In genomic region chr3:47163990-47164848, GRCh38 we compare ENCODE assay signal across 1 cellular context.
TF ChIP-seq lines count a peak whose summit lies in the region.

A gene with protein sequence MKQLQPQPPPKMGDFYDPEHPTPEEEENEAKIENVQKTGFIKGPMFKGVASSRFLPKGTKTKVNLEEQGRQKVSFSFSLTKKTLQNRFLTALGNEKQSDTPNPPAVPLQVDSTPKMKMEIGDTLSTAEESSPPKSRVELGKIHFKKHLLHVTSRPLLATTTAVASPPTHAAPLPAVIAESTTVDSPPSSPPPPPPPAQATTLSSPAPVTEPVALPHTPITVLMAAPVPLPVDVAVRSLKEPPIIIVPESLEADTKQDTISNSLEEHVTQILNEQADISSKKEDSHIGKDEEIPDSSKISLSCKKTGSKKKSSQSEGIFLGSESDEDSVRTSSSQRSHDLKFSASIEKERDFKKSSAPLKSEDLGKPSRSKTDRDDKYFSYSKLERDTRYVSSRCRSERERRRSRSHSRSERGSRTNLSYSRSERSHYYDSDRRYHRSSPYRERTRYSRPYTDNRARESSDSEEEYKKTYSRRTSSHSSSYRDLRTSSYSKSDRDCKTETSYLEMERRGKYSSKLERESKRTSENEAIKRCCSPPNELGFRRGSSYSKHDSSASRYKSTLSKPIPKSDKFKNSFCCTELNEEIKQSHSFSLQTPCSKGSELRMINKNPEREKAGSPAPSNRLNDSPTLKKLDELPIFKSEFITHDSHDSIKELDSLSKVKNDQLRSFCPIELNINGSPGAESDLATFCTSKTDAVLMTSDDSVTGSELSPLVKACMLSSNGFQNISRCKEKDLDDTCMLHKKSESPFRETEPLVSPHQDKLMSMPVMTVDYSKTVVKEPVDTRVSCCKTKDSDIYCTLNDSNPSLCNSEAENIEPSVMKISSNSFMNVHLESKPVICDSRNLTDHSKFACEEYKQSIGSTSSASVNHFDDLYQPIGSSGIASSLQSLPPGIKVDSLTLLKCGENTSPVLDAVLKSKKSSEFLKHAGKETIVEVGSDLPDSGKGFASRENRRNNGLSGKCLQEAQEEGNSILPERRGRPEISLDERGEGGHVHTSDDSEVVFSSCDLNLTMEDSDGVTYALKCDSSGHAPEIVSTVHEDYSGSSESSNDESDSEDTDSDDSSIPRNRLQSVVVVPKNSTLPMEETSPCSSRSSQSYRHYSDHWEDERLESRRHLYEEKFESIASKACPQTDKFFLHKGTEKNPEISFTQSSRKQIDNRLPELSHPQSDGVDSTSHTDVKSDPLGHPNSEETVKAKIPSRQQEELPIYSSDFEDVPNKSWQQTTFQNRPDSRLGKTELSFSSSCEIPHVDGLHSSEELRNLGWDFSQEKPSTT (N-terminal part only) (minus strand): TSS chr3:47164113. CDS start chr3:47163924, 189 bp downstream.

TF ChIP-seq in HepG2, 621 proteins besides CTCF, POLR2A, EP300 and RAD21 (continued from another document and continues in another):
- TF ChIP-seq ZBTB42 (CRISPR knock-in tag; IDR thresholded peaks at IDR 0.05) (no peak), FLYWCH1 (CRISPR knock-in tag; IDR thresholded peaks at IDR 0.05) (0 out of 2 replicates have a peak, but pooled peaks have one; percentile 38), ZNF780A (CRISPR knock-in tag; IDR thresholded peaks at IDR 0.05) (no peak), ZNF124 (CRISPR knock-in tag; IDR thresholded peaks at IDR 0.05) (no peak), GATAD2A (CRISPR knock-in tag; IDR thresholded peaks at IDR 0.05) (peak; percentile 10; the same call in 1 of the 2 replicates), ZBTB3 (CRISPR knock-in tag; IDR thresholded peaks at IDR 0.05; ENCODE audit: borderline replicate concordance, low read depth) (no peak), NFATC3 (CRISPR knock-in tag; IDR thresholded peaks at IDR 0.05) (no peak), SMAD9 (CRISPR knock-in tag; IDR thresholded peaks at IDR 0.05) (no peak), NR2C2 (CRISPR knock-in tag; IDR thresholded peaks at IDR 0.05; ENCODE audit: borderline replicate concordance) (peak; percentile 93), NCOA5 (CRISPR knock-in tag; IDR thresholded peaks at IDR 0.05) (no peak), MATR3 (CRISPR knock-in tag; IDR thresholded peaks at IDR 0.05) (no peak), ARNT2 (CRISPR knock-in tag; IDR thresholded peaks at IDR 0.05; ENCODE audit: low read depth) (peak; percentile 69; the same call in 1 of the 2 replicates), ZNF543 (CRISPR knock-in tag; IDR thresholded peaks at IDR 0.05) (peak; percentile 91), SAP130 (CRISPR knock-in tag; IDR thresholded peaks at IDR 0.05; ENCODE audit: low read depth) (peak; percentile 86), ZNF572 (CRISPR knock-in tag; IDR thresholded peaks at IDR 0.05) (no peak), FOXJ3 (CRISPR knock-in tag; IDR thresholded peaks at IDR 0.05; ENCODE audit: borderline replicate concordance) (no peak), SMARCC2 (IDR thresholded peaks at IDR 0.05) (no peak), ZNF569 (CRISPR knock-in tag; IDR thresholded peaks at IDR 0.05; ENCODE audit: borderline replicate concordance) (no peak), RNF219 (CRISPR knock-in tag; IDR thresholded peaks at IDR 0.05) (no peak), RFX5 (IDR thresholded peaks at IDR 0.05; ENCODE audit: low read depth, low read length) (no peak), XBP1 (CRISPR knock-in tag; IDR thresholded peaks at IDR 0.05) (no peak), ZNF263 (CRISPR knock-in tag; IDR thresholded peaks at IDR 0.05) (peak; percentile 57; the same call in 1 of the 2 replicates), ZNF350 (CRISPR knock-in tag; IDR thresholded peaks at IDR 0.05; ENCODE audit: borderline replicate concordance, low read depth) (peak; percentile 65; the same call in 1 of the 2 replicates), DNMT3B (CRISPR knock-in tag; conservative IDR thresholded peaks at IDR 0.05) (0 out of 2 replicates have a peak, but pooled peaks have one; percentile 30), MYNN (CRISPR knock-in tag; IDR thresholded peaks at IDR 0.05; ENCODE audit: low read depth) (no peak), MEIS2 (CRISPR knock-in tag; IDR thresholded peaks at IDR 0.05) (peak; percentile 61; the same call in 1 of the 2 replicates), ZNF136 (CRISPR knock-in tag; IDR thresholded peaks at IDR 0.05; ENCODE audit: low read depth) (no peak), ZBTB20 (CRISPR knock-in tag; IDR thresholded peaks at IDR 0.05; ENCODE audit: borderline replicate concordance, low read depth) (peak; percentile 31; the same call in 1 of the 2 replicates), TOPORS (CRISPR knock-in tag; IDR thresholded peaks at IDR 0.05) (no peak), ZMYM3 (CRISPR knock-in tag; IDR thresholded peaks at IDR 0.05) (peak; percentile 71; the same call in 1 of the 2 replicates), BCL6 (CRISPR knock-in tag; IDR thresholded peaks at IDR 0.05) (no peak), CBX2 (IDR thresholded peaks at IDR 0.05; ENCODE audit: low read depth, low read length) (no peak), CBX2 (CRISPR knock-in tag; IDR thresholded peaks at IDR 0.05; ENCODE audit: low read depth) (no peak), ZNF460 (CRISPR knock-in tag; IDR thresholded peaks at IDR 0.05; ENCODE audit: borderline replicate concordance) (no peak; the same call in 1 of the 2 replicates), ZSCAN29 (CRISPR knock-in tag; conservative IDR thresholded peaks at IDR 0.05) (no peak; the same call in 1 of the 2 replicates), ZNF432 (CRISPR knock-in tag; IDR thresholded peaks at IDR 0.05; ENCODE audit: borderline replicate concordance) (no peak), MEIS1 (CRISPR knock-in tag; IDR thresholded peaks at IDR 0.05; ENCODE audit: borderline replicate concordance) (peak; percentile 45; the same call in 1 of the 2 replicates), KDM5A (IDR thresholded peaks at IDR 0.05; ENCODE audit: borderline replicate concordance, low read length) (peak; percentile 56; the same call in 1 of the 2 replicates), ZNF772 (CRISPR knock-in tag; IDR thresholded peaks at IDR 0.05) (peak; percentile 67), FOXP1 (IDR thresholded peaks at IDR 0.05) (no peak), FOXP1 (CRISPR knock-in tag; IDR thresholded peaks at IDR 0.05) (no peak), GABPB1 (CRISPR knock-in tag; IDR thresholded peaks at IDR 0.05) (peak; percentile 92), ZBTB37 (CRISPR knock-in tag; IDR thresholded peaks at IDR 0.05) (no peak), ISL2 (CRISPR knock-in tag; IDR thresholded peaks at IDR 0.05) (peak; percentile 50; the same call in 1 of the 2 replicates), ZNF10 (CRISPR knock-in tag; IDR thresholded peaks at IDR 0.05; ENCODE audit: borderline replicate concordance, low read depth) (no peak)
- TF ChIP-seq, protein P1, sequence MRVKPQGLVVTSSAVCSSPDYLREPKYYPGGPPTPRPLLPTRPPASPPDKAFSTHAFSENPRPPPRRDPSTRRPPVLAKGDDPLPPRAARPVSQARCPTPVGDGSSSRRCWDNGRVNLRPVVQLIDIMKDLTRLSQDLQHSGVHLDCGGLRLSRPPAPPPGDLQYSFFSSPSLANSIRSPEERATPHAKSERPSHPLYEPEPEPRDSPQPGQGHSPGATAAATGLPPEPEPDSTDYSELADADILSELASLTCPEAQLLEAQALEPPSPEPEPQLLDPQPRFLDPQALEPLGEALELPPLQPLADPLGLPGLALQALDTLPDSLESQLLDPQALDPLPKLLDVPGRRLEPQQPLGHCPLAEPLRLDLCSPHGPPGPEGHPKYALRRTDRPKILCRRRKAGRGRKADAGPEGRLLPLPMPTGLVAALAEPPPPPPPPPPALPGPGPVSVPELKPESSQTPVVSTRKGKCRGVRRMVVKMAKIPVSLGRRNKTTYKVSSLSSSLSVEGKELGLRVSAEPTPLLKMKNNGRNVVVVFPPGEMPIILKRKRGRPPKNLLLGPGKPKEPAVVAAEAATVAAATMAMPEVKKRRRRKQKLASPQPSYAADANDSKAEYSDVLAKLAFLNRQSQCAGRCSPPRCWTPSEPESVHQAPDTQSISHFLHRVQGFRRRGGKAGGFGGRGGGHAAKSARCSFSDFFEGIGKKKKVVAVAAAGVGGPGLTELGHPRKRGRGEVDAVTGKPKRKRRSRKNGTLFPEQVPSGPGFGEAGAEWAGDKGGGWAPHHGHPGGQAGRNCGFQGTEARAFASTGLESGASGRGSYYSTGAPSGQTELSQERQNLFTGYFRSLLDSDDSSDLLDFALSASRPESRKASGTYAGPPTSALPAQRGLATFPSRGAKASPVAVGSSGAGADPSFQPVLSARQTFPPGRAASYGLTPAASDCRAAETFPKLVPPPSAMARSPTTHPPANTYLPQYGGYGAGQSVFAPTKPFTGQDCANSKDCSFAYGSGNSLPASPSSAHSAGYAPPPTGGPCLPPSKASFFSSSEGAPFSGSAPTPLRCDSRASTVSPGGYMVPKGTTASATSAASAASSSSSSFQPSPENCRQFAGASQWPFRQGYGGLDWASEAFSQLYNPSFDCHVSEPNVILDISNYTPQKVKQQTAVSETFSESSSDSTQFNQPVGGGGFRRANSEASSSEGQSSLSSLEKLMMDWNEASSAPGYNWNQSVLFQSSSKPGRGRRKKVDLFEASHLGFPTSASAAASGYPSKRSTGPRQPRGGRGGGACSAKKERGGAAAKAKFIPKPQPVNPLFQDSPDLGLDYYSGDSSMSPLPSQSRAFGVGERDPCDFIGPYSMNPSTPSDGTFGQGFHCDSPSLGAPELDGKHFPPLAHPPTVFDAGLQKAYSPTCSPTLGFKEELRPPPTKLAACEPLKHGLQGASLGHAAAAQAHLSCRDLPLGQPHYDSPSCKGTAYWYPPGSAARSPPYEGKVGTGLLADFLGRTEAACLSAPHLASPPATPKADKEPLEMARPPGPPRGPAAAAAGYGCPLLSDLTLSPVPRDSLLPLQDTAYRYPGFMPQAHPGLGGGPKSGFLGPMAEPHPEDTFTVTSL (CRISPR knock-in tag; IDR thresholded peaks at IDR 0.05; ENCODE audit: borderline replicate concordance), result no peak
- TF ChIP-seq, protein P2, sequence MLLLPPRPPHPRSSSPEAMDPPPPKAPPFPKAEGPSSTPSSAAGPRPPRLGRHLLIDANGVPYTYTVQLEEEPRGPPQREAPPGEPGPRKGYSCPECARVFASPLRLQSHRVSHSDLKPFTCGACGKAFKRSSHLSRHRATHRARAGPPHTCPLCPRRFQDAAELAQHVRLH (CRISPR knock-in tag; IDR thresholded peaks at IDR 0.05; ENCODE audit: borderline replicate concordance, low read depth), result no peak; the same call in 1 of the 2 replicates
- TF ChIP-seq, protein P3, sequence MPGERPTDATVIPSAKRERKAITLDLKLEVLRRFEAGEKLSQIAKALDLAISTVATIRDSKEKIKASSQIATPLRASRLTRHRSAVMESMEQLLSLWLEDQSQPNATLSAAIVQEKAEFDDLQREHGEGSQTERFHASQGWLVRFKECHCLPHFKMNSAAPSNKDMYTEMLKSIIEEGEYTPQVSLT (CRISPR knock-in tag; IDR thresholded peaks at IDR 0.05; ENCODE audit: borderline replicate concordance, low read depth), result no peak
- TF ChIP-seq, protein P4, sequence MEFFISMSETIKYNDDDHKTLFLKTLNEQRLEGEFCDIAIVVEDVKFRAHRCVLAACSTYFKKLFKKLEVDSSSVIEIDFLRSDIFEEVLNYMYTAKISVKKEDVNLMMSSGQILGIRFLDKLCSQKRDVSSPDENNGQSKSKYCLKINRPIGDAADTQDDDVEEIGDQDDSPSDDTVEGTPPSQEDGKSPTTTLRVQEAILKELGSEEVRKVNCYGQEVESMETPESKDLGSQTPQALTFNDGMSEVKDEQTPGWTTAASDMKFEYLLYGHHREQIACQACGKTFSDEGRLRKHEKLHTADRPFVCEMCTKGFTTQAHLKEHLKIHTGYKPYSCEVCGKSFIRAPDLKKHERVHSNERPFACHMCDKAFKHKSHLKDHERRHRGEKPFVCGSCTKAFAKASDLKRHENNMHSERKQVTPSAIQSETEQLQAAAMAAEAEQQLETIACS (CRISPR knock-in tag; IDR thresholded peaks at IDR 0.05), result no peak
- TF ChIP-seq, protein P5, sequence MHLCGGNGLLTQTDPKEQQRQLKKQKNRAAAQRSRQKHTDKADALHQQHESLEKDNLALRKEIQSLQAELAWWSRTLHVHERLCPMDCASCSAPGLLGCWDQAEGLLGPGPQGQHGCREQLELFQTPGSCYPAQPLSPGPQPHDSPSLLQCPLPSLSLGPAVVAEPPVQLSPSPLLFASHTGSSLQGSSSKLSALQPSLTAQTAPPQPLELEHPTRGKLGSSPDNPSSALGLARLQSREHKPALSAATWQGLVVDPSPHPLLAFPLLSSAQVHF (CRISPR knock-in tag; IDR thresholded peaks at IDR 0.05), result 0 out of 2 replicates have a peak, but pooled peaks have one; percentile 54
- TF ChIP-seq, protein P6, sequence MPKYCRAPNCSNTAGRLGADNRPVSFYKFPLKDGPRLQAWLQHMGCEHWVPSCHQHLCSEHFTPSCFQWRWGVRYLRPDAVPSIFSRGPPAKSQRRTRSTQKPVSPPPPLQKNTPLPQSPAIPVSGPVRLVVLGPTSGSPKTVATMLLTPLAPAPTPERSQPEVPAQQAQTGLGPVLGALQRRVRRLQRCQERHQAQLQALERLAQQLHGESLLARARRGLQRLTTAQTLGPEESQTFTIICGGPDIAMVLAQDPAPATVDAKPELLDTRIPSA (CRISPR knock-in tag; IDR thresholded peaks at IDR 0.05; ENCODE audit: borderline replicate concordance), result no peak
